Comparison of ENCODE assay signal across 8 cellular contexts in the genomic region with DNA sequence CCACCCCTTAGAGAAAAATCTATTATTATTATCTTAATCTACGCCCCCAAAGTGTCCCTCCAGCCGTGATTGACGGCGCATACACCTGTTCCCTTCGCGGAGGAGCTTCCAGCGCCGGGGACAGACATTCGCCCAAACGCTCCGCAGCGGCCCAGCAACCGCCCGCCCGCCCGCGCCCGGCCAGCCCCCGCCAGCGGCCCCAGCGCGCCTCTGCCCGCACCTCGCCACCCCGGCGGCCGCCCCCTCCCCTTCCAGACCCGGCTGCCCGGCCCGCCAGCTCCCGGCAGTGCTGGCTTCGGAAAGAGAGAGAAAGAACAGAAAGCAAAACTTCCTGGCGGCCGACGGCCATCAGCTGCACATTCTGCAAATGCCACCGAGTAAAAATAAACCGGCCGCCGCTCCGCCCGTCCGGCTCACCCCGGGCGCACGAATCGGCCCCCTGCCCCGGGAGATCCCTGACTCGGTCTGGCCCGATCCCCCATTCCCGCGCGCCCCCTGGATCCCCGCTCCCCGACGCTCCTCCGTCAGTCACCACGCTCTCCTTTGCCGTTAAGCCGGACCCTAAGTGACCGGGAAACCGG. TPM values are rescaled to one million over a fixed set of nuclear protein-coding genes. Genes with fewer than 3 reads are reported as not detected.
DNase-seq lines count a peak whose midpoint lies in the region; ATAC-seq and TF ChIP-seq lines count a peak whose summit lies in the region.

No MANE protein-coding gene starts in this region.

- no peak for ATAC-seq in GM19395 (IDR thresholded peaks at IDR 0.05; ENCODE audit: unreplicated experiment)

- DNase-seq in Daoy (ENCODE audit: low read depth) (peak; percentile 47), NCI-H69 (lab: John Stamatoyannopoulos, UW) (peak; percentile 61), endothelial cell (ENCODE audit: low spot score) (peak; percentile 18), nephron progenitor cell (peak; percentile 57), MV-4-11 (lab: John Stamatoyannopoulos, UW) (no peak), inferior parietal cortex (ENCODE audit: extremely low spot score) (no peak), cortex of kidney (lab: John Stamatoyannopoulos, UW) (no peak)

- TF ChIP-seq CTCF in endothelial cell (IDR thresholded peaks at IDR 0.05; ENCODE audit: unreplicated experiment) (no peak), nephron progenitor cell (IDR thresholded peaks at IDR 0.05) (no peak)

- H3K27ac Mint-ChIP-seq in endothelial cell (ENCODE audit: unreplicated experiment) (no peak overlapping the region), nephron progenitor cell (no peak overlapping the region)

- H3K4me1 Mint-ChIP-seq in endothelial cell (ENCODE audit: unreplicated experiment) = peaks cover 22% of the 10 kb centered on the region
- peaks cover 32% of the 10 kb centered on the region for H3K4me1 Mint-ChIP-seq in nephron progenitor cell

- peaks cover 6% of the 10 kb centered on the region for H3K27me3 Mint-ChIP-seq in endothelial cell (ENCODE audit: unreplicated experiment)
- H3K27me3 Mint-ChIP-seq in nephron progenitor cell (ENCODE audit: low read depth, poor library complexity) = peaks cover 33% of the 10 kb centered on the region

- H3K4me3 Mint-ChIP-seq in endothelial cell (ENCODE audit: unreplicated experiment) (peak overlapping the region; percentile 89), nephron progenitor cell (peak overlapping the region; percentile 81)

- H3K9me3 Mint-ChIP-seq in endothelial cell (ENCODE audit: unreplicated experiment) = no peaks in the 10 kb centered on the region
- H3K9me3 Mint-ChIP-seq in nephron progenitor cell = no peaks in the 10 kb centered on the region

- H3K36me3 Mint-ChIP-seq in endothelial cell (ENCODE audit: low read depth, unreplicated experiment) (peaks cover 8% of the 10 kb centered on the region), nephron progenitor cell (ENCODE audit: low read depth) (no peaks in the 10 kb centered on the region)

RNA-seq across cellular contexts. Expression of gene CASZ1, which starts 1.6 kb away (rescaled TPM):
- 8.5 and 9.1 TPM in 2 replicates for total RNA-seq in Daoy (2014; rRNA removed; shearing (Covaris generic))
- 6.3 TPM for total RNA-seq in endothelial cell (ENCODE audit: unreplicated experiment)

Comparison
In these comparisons a context has a peak if more than half of its experiments do, and no peak if none do; other contexts are left out.
1. DNase-seq: peak in Daoy (single experiment), NCI-H69 (single experiment), endothelial cell (single experiment) and nephron progenitor cell (single experiment); none in MV-4-11 (single experiment), inferior parietal cortex (single experiment) and cortex of kidney (single experiment).